In the genomic region with DNA sequence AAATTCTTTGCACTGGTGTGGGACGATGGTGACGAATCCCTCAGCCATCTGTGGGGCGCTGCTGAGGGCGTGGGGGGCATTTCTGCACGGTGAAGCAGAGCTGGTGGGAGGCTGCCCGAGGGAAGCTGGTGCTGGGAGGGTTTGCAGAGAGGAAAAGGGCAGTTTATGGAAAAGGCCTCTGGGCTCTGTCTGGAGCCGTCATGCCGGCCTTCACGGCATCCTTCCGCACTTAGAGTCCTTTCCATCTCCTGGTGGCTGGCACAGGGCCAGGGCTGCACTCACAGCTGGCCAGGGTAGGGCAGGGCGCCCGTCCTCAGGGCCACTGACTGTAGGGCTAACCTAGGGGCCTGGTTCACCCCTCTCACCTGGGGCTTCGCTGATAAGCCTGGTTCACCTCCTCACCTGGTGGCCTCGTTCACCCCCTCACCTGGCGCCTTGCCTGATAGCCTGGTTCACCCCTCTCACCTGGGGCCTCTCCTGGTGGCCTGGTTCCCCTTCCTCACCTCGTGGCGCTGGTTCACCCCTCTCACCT, we compare ENCODE assay signal across 12 cellular contexts. TPM values are rescaled to one million over a fixed set of nuclear protein-coding genes. Genes with fewer than 3 reads are reported as not detected.
A peak's percentile ranks its signal among the peaks of the same experiment; 100 is the strongest.
DNase-seq lines count a peak whose midpoint lies in the region; ATAC-seq and TF ChIP-seq lines count a peak whose summit lies in the region.
"Had no signal": no experiment of that assay in that cellular context is flagged by ENCODE, and none has a peak within 500 bp of the region (broad histone marks: within the 10 kb centered on the region; RNA-seq: fewer than 3 reads in every experiment).

No MANE protein-coding gene starts in this region.

- intact Hi-C loops in dorsolateral prefrontal cortex (cut with DNase I) (loop anchor here in 1 of 2 donors (10.0 kb wide), 1 partner anchor 123 kb away; no protein-coding TSS in a partner anchor), psoas muscle (cut with DNase I) (no loop called here), prostate gland (cut with DNase I) (no loop called here), uterus (cut with DNase I; ENCODE audit: low total_unique reads) (no loop called here)

- peak overlapping the region in 55 of 59 donors; percentile 44 to 79 (median 62) for H3K4me3 ChIP-seq in dorsolateral prefrontal cortex
- peak overlapping the region; percentile 46 for H3K4me3 ChIP-seq in psoas muscle
- H3K4me3 ChIP-seq in prostate gland, result no peak overlapping the region
- no peak overlapping the region for H3K4me3 ChIP-seq in uterus

- in situ Hi-C loops in G401 (cut with HindIII; ENCODE audit: low sequenced_read_pairs), result no loop called here

- ATAC-seq in psoas muscle, result peak in 3 of 4 donors; percentile 27 to 45 (median 39)
- ATAC-seq: naive thymus-derived CD8-positive, alpha-beta T cell had no signal

- H3K4me1 ChIP-seq in psoas muscle (peaks cover 2% of the 10 kb centered on the region), prostate gland (replicated peaks) (no peaks in the 10 kb centered on the region), uterus (peaks cover 0 to 11% of the 10 kb centered on the region in 2 donors)

- peak overlapping the region in 18 of 59 donors; percentile 10 to 88 (median 60) for H3K27ac ChIP-seq in dorsolateral prefrontal cortex
- no peak overlapping the region for H3K27ac ChIP-seq in psoas muscle
- H3K27ac ChIP-seq in prostate gland, result no peak overlapping the region
- no peak overlapping the region for H3K27ac ChIP-seq in uterus
- H3K27ac ChIP-seq: esophagus muscularis mucosa had no signal

- H3K27me3 ChIP-seq in dorsolateral prefrontal cortex, result peaks cover 0 to 9% (median 0%) of the 10 kb centered on the region in 45 donors
- peaks cover 0 to 58% (median 20%) of the 10 kb centered on the region in 3 donors for H3K27me3 ChIP-seq in psoas muscle (ENCODE audit: insufficient read depth in 3 of 3, low read length in 2 of 3)
- peaks cover 8% of the 10 kb centered on the region for H3K27me3 ChIP-seq in prostate gland (replicated peaks; ENCODE audit: insufficient read depth)
- no peaks in the 10 kb centered on the region for H3K27me3 ChIP-seq in uterus

- TF ChIP-seq CTCF in dorsolateral prefrontal cortex (IDR thresholded peaks at IDR 0.05 in 54 of 56, conservative IDR thresholded peaks at IDR 0.05 in 2 of 56; ENCODE audit: low read depth in 1 of 56, partially characterized antibody in 56 of 56) (no peak), psoas muscle (IDR thresholded peaks at IDR 0.05) (no peak), prostate gland (IDR thresholded peaks at IDR 0.05) (no peak), uterus (IDR thresholded peaks at IDR 0.05) (no peak)

- H3K9me3 ChIP-seq in psoas muscle, result no peaks in the 10 kb centered on the region
- H3K9me3 ChIP-seq in prostate gland, result no peaks in the 10 kb centered on the region
- no peaks in the 10 kb centered on the region for H3K9me3 ChIP-seq in uterus

- DNase-seq in EL (peak; percentile 92), NCI-H2029 treated with DMSO at 0.1 percent for 48 hours (lab: John Stamatoyannopoulos, UW) (peak; percentile 43), dorsolateral prefrontal cortex (peak in 2 of 10 donors; percentile 39 to 71), psoas muscle (no peak), prostate gland (ENCODE audit: low spot score) (no peak), uterus (no peak), G401 (ENCODE audit: low spot score) (no peak)
- no peak for DNase-seq in activated CD4-positive, CD25-positive, alpha-beta regulatory T cell (lab: John Stamatoyannopoulos, UW)
- DNase-seq: activated naive CD4-positive, alpha-beta T cell treated with Interleukin-2 at 50 U/mL for 16 hours; T-helper 9 cell had no signal

- H3K36me3 ChIP-seq in psoas muscle (ENCODE audit: insufficient read depth in 1 of 2, low read depth in 1 of 2), result no peaks in the 10 kb centered on the region
- no peaks in the 10 kb centered on the region for H3K36me3 ChIP-seq in prostate gland
- H3K36me3 ChIP-seq in uterus, result no peaks in the 10 kb centered on the region
- H3K36me3 ChIP-seq: esophagus muscularis mucosa had no signal

- WGBS in psoas muscle, 3 donors, result 14 to 26% (median 17%) methylated on average over 16 to 17 of the region's 17 CpGs
- 57% methylated on average over 14 of the region's 17 CpGs for WGBS in prostate gland

- TF ChIP-seq POLR2A in prostate gland (IDR thresholded peaks at IDR 0.05) (no peak), uterus (IDR thresholded peaks at IDR 0.05) (no peak)

RNA-seq across cellular contexts. Expression of gene AMZ1, which starts 0.6 kb away (rescaled TPM):
- total RNA-seq in dorsolateral prefrontal cortex (10 to 100 TPM in 74 of 120 experiments, 1 to 10 TPM in 46; 6.1 to 23.5 (median 11.7) TPM), psoas muscle (not detected), prostate gland (under 1 TPM in 1 of 2 donors, not detected in 1; 0.62 TPM), uterus (1 to 10 TPM in 2 of 4 donors, under 1 TPM in 1, not detected in 1; 0.35 to 4.6 (median 4.4) TPM)
- polyA plus RNA-seq in psoas muscle, result under 1 TPM in 1 of 3 donors, not detected in 2; 0.03 TPM
- not detected in 2 replicates for total RNA-seq in G401 (2014; rRNA removed; shearing (Covaris generic))
- polyA plus RNA-seq: naive thymus-derived CD8-positive, alpha-beta T cell had no signal

RNA-seq across cellular contexts. Expression of gene TTYH3, which starts 55.6 kb away (rescaled TPM):
- total RNA-seq in dorsolateral prefrontal cortex, result 100 to 1,000 TPM in 10 of 120 experiments, 10 to 100 TPM in 110; 43.5 to 134 (median 75.1) TPM
- total RNA-seq in psoas muscle, result 10 to 100 TPM in 1 of 4 donors, 1 to 10 TPM in 3; 6.5 to 11.3 (median 7.1) TPM
- polyA plus RNA-seq in psoas muscle, result 1 to 10 TPM; 1.3 to 2.4 (median 1.9) TPM
- total RNA-seq in prostate gland, result 10 to 100 TPM; 30.1 to 76.2 TPM
- total RNA-seq in uterus, result 10 to 100 TPM in 2 of 4 donors, 1 to 10 TPM in 2; 3.8 to 47.2 (median 25.2) TPM
- 17.7 and 18.7 TPM in 2 replicates for total RNA-seq in G401 (2014; rRNA removed; shearing (Covaris generic))

Comparison
In these comparisons a context has a peak if more than half of its experiments do, and no peak if none do; other contexts are left out.
1. DNase-seq: peak in EL (single experiment) and NCI-H2029 treated with DMSO at 0.1 percent for 48 hours (single experiment); none in psoas muscle (0 of 2), activated CD4-positive, CD25-positive, alpha-beta regulatory T cell (0 of 4), prostate gland (single experiment), uterus (0 of 2) and G401 (single experiment).
2. H3K4me3 ChIP-seq: peak in dorsolateral prefrontal cortex (55 of 59) and psoas muscle (single experiment); none in prostate gland (0 of 2) and uterus (0 of 2).